Comparison of ENCODE assay signal across 13 cellular contexts in genomic region chr2:236286866-236287545, GRCh38. TPM values are rescaled to one million over a fixed set of nuclear protein-coding genes. Genes with fewer than 3 reads are reported as not detected.
A peak's percentile ranks its signal among the peaks of the same experiment; 100 is the strongest.
DNase-seq lines count a peak whose midpoint lies in the region; ATAC-seq and TF ChIP-seq lines count a peak whose summit lies in the region.
"Had no signal": no experiment of that assay in that cellular context is flagged by ENCODE, and none has a peak within 500 bp of the region (broad histone marks: within the 10 kb centered on the region; RNA-seq: fewer than 3 reads in every experiment).

No MANE protein-coding gene starts in this region.

- ATAC-seq in activated CD8-positive, alpha-beta memory T cell treated with anti-CD3 and anti-CD28 coated beads, Interleukin-2, amount 10 ng/mL, durations not matched to agents 7 days and 5 days: no peak
- ATAC-seq: lower lobe of right lung had no signal

- peak; percentile 16 for DNase-seq in activated CD8-positive, alpha-beta memory T cell treated with anti-CD3 and anti-CD28 coated beads, Interleukin-2, amount 10 ng/mL, durations not matched to agents 7 days and 5 days
- DNase-seq in activated CD8-positive, alpha-beta memory T cell treated with anti-CD3 and anti-CD28 coated beads, Interleukin-2, amount 50 U/mL, for 4 hours: no peak
- DNase-seq in SJCRH30 (peak; percentile 47 to 49), fibroblast of villous mesenchyme (ENCODE audit: low read depth) (peak; percentile 0), vagina (ENCODE audit: extremely low spot score in 2 of 2) (peak; percentile 54 to 79), GM19238 (ENCODE audit: insufficient read length, low spot score) (no peak)
- DNase-seq in central memory CD4-positive, alpha-beta T cell: no peak
- no peak for DNase-seq in NK-92 treated with Interleukin-12 subunit alpha and Interleukin-12 subunit beta, amount 100 ng/mL, for 24 hours (lab: John Stamatoyannopoulos, UW)
- DNase-seq: activated CD4-positive, alpha-beta memory T cell treated with anti-CD3 and anti-CD28 coated beads for 36 hours; Calu3; lower lobe of right lung; NCI-H1694 had no signal

- H3K4me3 Mint-ChIP-seq in activated CD8-positive, alpha-beta memory T cell treated with anti-CD3 and anti-CD28 coated beads, Interleukin-2, amount 10 ng/mL, durations not matched to agents 7 days and 5 days: no peak overlapping the region
- H3K4me3 Mint-ChIP-seq: activated CD4-positive, alpha-beta memory T cell treated with anti-CD3 and anti-CD28 coated beads for 36 hours had no signal

- intact Hi-C loops in vagina (cut with DNase I): no loop called here

- no peaks in the 10 kb centered on the region for H3K4me1 Mint-ChIP-seq in activated CD8-positive, alpha-beta memory T cell treated with anti-CD3 and anti-CD28 coated beads, Interleukin-2, amount 10 ng/mL, durations not matched to agents 7 days and 5 days

- no peak for TF ChIP-seq CTCF in fibroblast of villous mesenchyme (IDR thresholded peaks at IDR 0.05; ENCODE audit: insufficient read depth, low read depth, low read length)
- no peak for TF ChIP-seq CTCF in vagina (IDR thresholded peaks at IDR 0.05)

- H3K27me3 Mint-ChIP-seq in activated CD8-positive, alpha-beta memory T cell treated with anti-CD3 and anti-CD28 coated beads, Interleukin-2, amount 10 ng/mL, durations not matched to agents 7 days and 5 days: peaks cover 5% of the 10 kb centered on the region

- no peak overlapping the region for H3K4me3 ChIP-seq in SJCRH30
- H3K4me3 ChIP-seq in fibroblast of villous mesenchyme (ENCODE audit: low read depth, low read length): no peak overlapping the region
- no peak overlapping the region for H3K4me3 ChIP-seq in vagina
- H3K4me3 ChIP-seq: lower lobe of right lung had no signal

- CTCF ChIA-PET in activated CD8-positive, alpha-beta memory T cell treated with anti-CD3 and anti-CD28 coated beads, Interleukin-2, amount 10 ng/mL, durations not matched to agents 7 days and 5 days (lab: Charles Lee): no interaction called here

- H3K4me1 ChIP-seq in SJCRH30: peaks cover 9% of the 10 kb centered on the region; the same call in 1 of the 2 replicates
- no peaks in the 10 kb centered on the region for H3K4me1 ChIP-seq in vagina
- H3K4me1 ChIP-seq: lower lobe of right lung had no signal

- H3K9me3 Mint-ChIP-seq in activated CD8-positive, alpha-beta memory T cell treated with anti-CD3 and anti-CD28 coated beads, Interleukin-2, amount 10 ng/mL, durations not matched to agents 7 days and 5 days (ENCODE audit: low read depth): no peaks in the 10 kb centered on the region
- H3K9me3 Mint-ChIP-seq: activated CD4-positive, alpha-beta memory T cell treated with anti-CD3 and anti-CD28 coated beads for 36 hours had no signal

- no peaks in the 10 kb centered on the region for H3K36me3 Mint-ChIP-seq in activated CD8-positive, alpha-beta memory T cell treated with anti-CD3 and anti-CD28 coated beads, Interleukin-2, amount 10 ng/mL, durations not matched to agents 7 days and 5 days
- H3K36me3 Mint-ChIP-seq: activated CD4-positive, alpha-beta memory T cell treated with anti-CD3 and anti-CD28 coated beads for 36 hours had no signal

- TF ChIP-seq POLR2A in vagina (IDR thresholded peaks at IDR 0.05): no peak

- no peak overlapping the region for H3K27ac Mint-ChIP-seq in activated CD8-positive, alpha-beta memory T cell treated with anti-CD3 and anti-CD28 coated beads, Interleukin-2, amount 10 ng/mL, durations not matched to agents 7 days and 5 days
- H3K27ac Mint-ChIP-seq: activated CD4-positive, alpha-beta memory T cell treated with anti-CD3 and anti-CD28 coated beads for 36 hours had no signal

- H3K27me3 ChIP-seq in SJCRH30 (no peaks in the 10 kb centered on the region), vagina (no peaks in the 10 kb centered on the region)
- H3K27me3 ChIP-seq: neutrophil had no signal

- no peaks in the 10 kb centered on the region for H3K36me3 ChIP-seq in SJCRH30
- no peaks in the 10 kb centered on the region for H3K36me3 ChIP-seq in vagina
- H3K36me3 ChIP-seq: lower lobe of right lung, neutrophil had no signal

- no peaks in the 10 kb centered on the region; the same call in 1 of the 2 replicates for H3K9me3 ChIP-seq in SJCRH30 (replicated peaks)
- H3K9me3 ChIP-seq in vagina: no peaks in the 10 kb centered on the region
- H3K9me3 ChIP-seq: lower lobe of right lung, neutrophil had no signal

- no peak overlapping the region; the same call in 1 of the 2 replicates for H3K27ac ChIP-seq in SJCRH30
- no peak overlapping the region for H3K27ac ChIP-seq in vagina
- H3K27ac ChIP-seq: lower lobe of right lung, neutrophil had no signal

RNA-seq across cellular contexts. Expression of gene ASB18, which starts 22.8 kb away (rescaled TPM):
- total RNA-seq in activated CD8-positive, alpha-beta memory T cell treated with anti-CD3 and anti-CD28 coated beads, Interleukin-2, amount 10 ng/mL, durations not matched to agents 7 days and 5 days: not detected
- 0.04 TPM in 1 of 2 replicates, not detected in the other for total RNA-seq in SJCRH30 (2014; rRNA removed; shearing (Covaris generic))
- total RNA-seq in fibroblast of villous mesenchyme (not detected in 2 replicates), vagina (not detected)
- total RNA-seq: activated CD4-positive, alpha-beta memory T cell treated with anti-CD3 and anti-CD28 coated beads for 36 hours; Calu3; lower lobe of right lung had no signal

Comparison
In these comparisons a context has a peak if more than half of its experiments do, and no peak if none do; other contexts are left out.
1. DNase-seq: peak in activated CD8-positive, alpha-beta memory T cell treated with anti-CD3 and anti-CD28 coated beads, Interleukin-2, amount 10 ng/mL, durations not matched to agents 7 days and 5 days (single experiment), SJCRH30 (2 of 2), fibroblast of villous mesenchyme (single experiment) and vagina (2 of 2); none in activated CD8-positive, alpha-beta memory T cell treated with anti-CD3 and anti-CD28 coated beads, Interleukin-2, amount 50 U/mL, for 4 hours (single experiment), central memory CD4-positive, alpha-beta T cell (single experiment), GM19238 (single experiment) and NK-92 treated with Interleukin-12 subunit alpha and Interleukin-12 subunit beta, amount 100 ng/mL, for 24 hours (single experiment).